In genomic region chr10:103894454-103894853, GRCh38 we compare ENCODE assay signal across 9 cellular contexts. TPM values are rescaled to one million over a fixed set of nuclear protein-coding genes. Genes with fewer than 3 reads are reported as not detected.
DNase-seq lines count a peak whose midpoint lies in the region; ATAC-seq and TF ChIP-seq lines count a peak whose summit lies in the region.
"Had no signal": no experiment of that assay in that cellular context is flagged by ENCODE, and none has a peak within 500 bp of the region (broad histone marks: within the 10 kb centered on the region; RNA-seq: fewer than 3 reads in every experiment).

No MANE protein-coding gene starts in this region.

- H3K4me3 Mint-ChIP-seq in activated naive CD4-positive, alpha-beta T cell treated with anti-CD3 and anti-CD28 coated beads for 36 hours = no peak overlapping the region
- no peak overlapping the region for H3K4me3 Mint-ChIP-seq in memory B cell

- H3K27me3 ChIP-seq in upper lobe of left lung = no peaks in the 10 kb centered on the region

- H3K27me3 Mint-ChIP-seq in activated naive CD4-positive, alpha-beta T cell treated with anti-CD3 and anti-CD28 coated beads for 36 hours (ENCODE audit: low read depth) = no peaks in the 10 kb centered on the region
- no peaks in the 10 kb centered on the region for H3K27me3 Mint-ChIP-seq in memory B cell

- TF ChIP-seq EP300 in upper lobe of left lung (IDR thresholded peaks at IDR 0.05) = peak in 2 of 4 donors; percentile 14

- 30 to 33% methylated on average over 4 of the region's 4 CpGs for WGBS in upper lobe of left lung, 2 donors

- TF ChIP-seq POLR2A in upper lobe of left lung (IDR thresholded peaks at IDR 0.05) = no peak

- peaks cover 49 to 71% (median 63%) of the 10 kb centered on the region in 4 donors for H3K4me1 ChIP-seq in upper lobe of left lung

- no peaks in the 10 kb centered on the region for H3K9me3 Mint-ChIP-seq in activated naive CD4-positive, alpha-beta T cell treated with anti-CD3 and anti-CD28 coated beads for 36 hours
- H3K9me3 Mint-ChIP-seq in memory B cell = no peaks in the 10 kb centered on the region

- intact Hi-C loops in activated naive CD4-positive, alpha-beta T cell treated with anti-CD3 and anti-CD28 coated beads for 36 hours (cut with micrococcal nuclease) = loop anchor here (1.0 to 2.0 kb wide), 2 partner anchors 14 to 24 kb away; partner anchors contain the start of gene STN1

- peaks cover 24% of the 10 kb centered on the region for H3K36me3 Mint-ChIP-seq in activated naive CD4-positive, alpha-beta T cell treated with anti-CD3 and anti-CD28 coated beads for 36 hours (ENCODE audit: low read depth)
- peaks cover 31% of the 10 kb centered on the region for H3K36me3 Mint-ChIP-seq in memory B cell

- H3K27ac Mint-ChIP-seq in activated naive CD4-positive, alpha-beta T cell treated with anti-CD3 and anti-CD28 coated beads for 36 hours = peak overlapping the region; percentile 84
- peak overlapping the region; percentile 69 for H3K27ac Mint-ChIP-seq in memory B cell

- H3K4me3 ChIP-seq in choroid plexus epithelial cell (ENCODE audit: low read depth, low read length) = no peak overlapping the region
- H3K4me3 ChIP-seq in upper lobe of left lung = no peak overlapping the region

- peaks cover 44% of the 10 kb centered on the region for H3K4me1 Mint-ChIP-seq in activated naive CD4-positive, alpha-beta T cell treated with anti-CD3 and anti-CD28 coated beads for 36 hours (ENCODE audit: low read depth)
- H3K4me1 Mint-ChIP-seq in memory B cell = no peaks in the 10 kb centered on the region

- CTCF ChIA-PET in activated naive CD4-positive, alpha-beta T cell treated with anti-CD3 and anti-CD28 coated beads for 36 hours (lab: Charles Lee) = interaction anchor here (0.7 to 1.6 kb wide), 5 partner anchors 8 to 232 kb away, joined by 3 to 6 read pairs (median 4); no protein-coding TSS in a partner anchor

- no peak for ATAC-seq in memory B cell (ENCODE audit: low read depth)
- ATAC-seq in upper lobe of left lung (ENCODE audit: low FRiP score in 2 of 2) = peak in 1 of 2 donors; percentile 5
- no peak for ATAC-seq in HG02938 (IDR thresholded peaks at IDR 0.05; ENCODE audit: unreplicated experiment)
- no peak for ATAC-seq in GM19351 (IDR thresholded peaks at IDR 0.05; ENCODE audit: unreplicated experiment)

- H3K27ac ChIP-seq in upper lobe of left lung = peak overlapping the region; percentile 83 to 91 (median 84)

- no peak for TF ChIP-seq CTCF in choroid plexus epithelial cell (conservative IDR thresholded peaks at IDR 0.05; ENCODE audit: low read depth, low read length)
- TF ChIP-seq CTCF in upper lobe of left lung (IDR thresholded peaks at IDR 0.05) = no peak

- no peaks in the 10 kb centered on the region for H3K9me3 ChIP-seq in upper lobe of left lung

- H3K36me3 ChIP-seq in upper lobe of left lung = peaks cover 4 to 49% (median 24%) of the 10 kb centered on the region in 4 donors

- no peak for DNase-seq in activated naive CD4-positive, alpha-beta T cell treated with anti-CD3 and anti-CD28 coated beads for 36 hours
- no peak for DNase-seq in activated naive CD4-positive, alpha-beta T cell (lab: John Stamatoyannopoulos, UW)
- DNase-seq in choroid plexus epithelial cell (ENCODE audit: low read depth) (peak; percentile 35), memory B cell (ENCODE audit: low spot score in 2 of 2) (no peak), upper lobe of left lung (no peak), HUDEP-2 (lab: John Stamatoyannopoulos, UW; ENCODE audit: unreplicated experiment in 76 of 76) (no peak)
- DNase-seq: Calu3 had no signal

RNA-seq across cellular contexts. Expression of gene STN1, which starts 23.5 kb away (rescaled TPM):
- 10 to 100 TPM; 53.3 to 54.8 TPM for total RNA-seq in activated naive CD4-positive, alpha-beta T cell treated with anti-CD3 and anti-CD28 coated beads for 36 hours
- total RNA-seq in upper lobe of left lung = 10 to 100 TPM; 36.3 to 71.4 (median 53.4) TPM

RNA-seq across cellular contexts. Expression of gene SH3PXD2A, which starts 39.1 kb away (rescaled TPM):
- total RNA-seq in activated naive CD4-positive, alpha-beta T cell treated with anti-CD3 and anti-CD28 coated beads for 36 hours = 1 to 10 TPM; 7.8 to 8.5 TPM
- 10 to 100 TPM; 19.6 to 42.2 (median 30.8) TPM for total RNA-seq in upper lobe of left lung
